Comparison of ENCODE assay signal across 18 cellular contexts in the genomic region with DNA sequence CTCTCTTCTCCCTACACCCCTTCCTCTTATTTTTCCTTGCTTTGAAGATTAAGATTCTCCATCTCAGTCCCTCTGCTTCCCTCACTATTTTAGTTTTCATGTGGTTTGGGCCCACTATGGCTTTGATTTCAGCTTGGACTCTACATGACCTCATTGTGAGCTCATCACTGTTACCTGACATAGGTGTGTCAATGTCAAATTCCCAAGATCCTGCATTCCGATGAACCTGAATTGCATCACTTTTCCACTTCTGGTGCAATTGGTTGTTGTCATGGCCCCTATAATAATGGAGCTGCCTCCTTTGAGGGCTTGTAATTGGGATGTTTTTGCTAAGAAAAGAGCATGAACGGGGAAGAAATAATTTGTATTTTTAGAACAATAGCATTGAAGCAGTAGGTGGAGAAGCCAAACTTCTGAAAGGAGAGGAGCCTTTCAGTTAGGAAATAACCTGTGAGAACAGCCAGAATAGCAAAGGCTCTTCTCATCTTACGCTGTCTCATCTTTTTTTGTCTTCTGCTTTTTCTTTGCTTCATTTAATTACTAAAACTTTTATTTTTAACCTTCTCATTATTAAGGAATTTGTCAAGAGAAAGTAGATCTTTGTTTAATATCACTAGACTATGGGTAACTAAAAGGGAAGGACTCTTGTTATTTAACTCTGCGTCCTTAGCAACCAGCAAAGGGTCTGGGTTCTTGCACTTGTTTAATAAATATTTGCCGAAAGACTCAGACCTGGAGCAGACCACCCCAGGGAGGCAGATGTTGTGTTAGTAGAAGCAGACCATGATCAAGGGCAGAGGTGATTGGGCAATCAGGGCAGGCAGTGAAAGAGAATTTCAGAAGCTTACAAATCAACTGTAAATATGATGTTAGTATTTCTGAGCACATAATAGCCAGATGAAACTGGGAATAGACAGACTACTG.
DNase-seq lines count a peak whose midpoint lies in the region; ATAC-seq and TF ChIP-seq lines count a peak whose summit lies in the region.
"Had no signal": no experiment of that assay in that cellular context is flagged by ENCODE, and none has a peak within 500 bp of the region (broad histone marks: within the 10 kb centered on the region; RNA-seq: fewer than 3 reads in every experiment).

No MANE protein-coding gene starts in this region.

- H3K4me3 Mint-ChIP-seq in type B pancreatic cell = no peak overlapping the region
- H3K4me3 Mint-ChIP-seq: activated CD8-positive, alpha-beta T cell treated with anti-CD3 and anti-CD28 coated beads, Interleukin-2, amount 10 ng/mL, durations not matched to agents 7 days and 5 days; activated naive CD8-positive, alpha-beta T cell treated with anti-CD3 and anti-CD28 coated beads, Interleukin-2, amount 10 ng/mL, durations not matched to agents 7 days and 5 days; CD14-positive monocyte; naive B cell had no signal

- CTCF ChIA-PET in PC-3 (lab: Charles Lee) = no interaction called here

- H3K4me3 ChIP-seq in PC-3 (ENCODE audit: low read length) = no peak overlapping the region
- no peak overlapping the region for H3K4me3 ChIP-seq in choroid plexus epithelial cell (ENCODE audit: low read depth, low read length)
- no peak overlapping the region for H3K4me3 ChIP-seq in right atrium auricular region
- H3K4me3 ChIP-seq in left lung = no peak overlapping the region

- H3K79me2 ChIP-seq in PC-3 (ENCODE audit: low read length) = no peaks in the 10 kb centered on the region

- H3K36me3 ChIP-seq in PC-3 (ENCODE audit: low read depth, low read length) (no peaks in the 10 kb centered on the region), right atrium auricular region (no peaks in the 10 kb centered on the region), left lung (no peaks in the 10 kb centered on the region)

- no peaks in the 10 kb centered on the region for H3K9me3 Mint-ChIP-seq in type B pancreatic cell
- H3K9me3 Mint-ChIP-seq: activated naive CD8-positive, alpha-beta T cell treated with anti-CD3 and anti-CD28 coated beads, Interleukin-2, amount 10 ng/mL, durations not matched to agents 7 days and 5 days; CD14-positive monocyte; naive B cell had no signal

- H3K27me3 Mint-ChIP-seq in type B pancreatic cell = no peaks in the 10 kb centered on the region

- no peaks in the 10 kb centered on the region for H3K36me3 Mint-ChIP-seq in type B pancreatic cell
- H3K36me3 Mint-ChIP-seq: activated naive CD8-positive, alpha-beta T cell treated with anti-CD3 and anti-CD28 coated beads, Interleukin-2, amount 10 ng/mL, durations not matched to agents 7 days and 5 days; CD14-positive monocyte; naive B cell had no signal

- H3K4me1 ChIP-seq in PC-3 (ENCODE audit: insufficient read depth, low read length) (no peaks in the 10 kb centered on the region), right atrium auricular region (no peaks in the 10 kb centered on the region), left lung (no peaks in the 10 kb centered on the region)

- H3K4me1 Mint-ChIP-seq in type B pancreatic cell (ENCODE audit: unreplicated experiment) = no peaks in the 10 kb centered on the region
- H3K4me1 Mint-ChIP-seq: activated naive CD8-positive, alpha-beta T cell treated with anti-CD3 and anti-CD28 coated beads, Interleukin-2, amount 10 ng/mL, durations not matched to agents 7 days and 5 days; CD14-positive monocyte; naive B cell had no signal

- no peak overlapping the region for H3K9ac ChIP-seq in PC-3 (ENCODE audit: low read length)

- BruUV-seq in PC-3 (replicated peaks; lab: Mats Ljungman, UMichigan) = no TSS peak

- H4K20me1 ChIP-seq in PC-3 (ENCODE audit: low read length) = no peaks in the 10 kb centered on the region

- no peak overlapping the region for H2AFZ ChIP-seq in PC-3 (ENCODE audit: low read length)

- H3K9me3 ChIP-seq in PC-3 (ENCODE audit: low read length) = no peaks in the 10 kb centered on the region
- H3K9me3 ChIP-seq in right atrium auricular region = no peaks in the 10 kb centered on the region
- no peaks in the 10 kb centered on the region for H3K9me3 ChIP-seq in left lung

- no peaks in the 10 kb centered on the region for H3F3A ChIP-seq in PC-3 (ENCODE audit: low read length, unreplicated experiment)

- DNase-seq in PC-3 (peak; percentile 7), choroid plexus epithelial cell (ENCODE audit: low read depth) (peak; percentile 77), kidney glomerular epithelial cell (lab: John Stamatoyannopoulos, UW) (peak; percentile 57), type B pancreatic cell (ENCODE audit: extremely low spot score, unreplicated experiment) (no peak), right atrium auricular region (ENCODE audit: low spot score) (no peak), left lung (no peak), NCI-H2227 treated with DMSO at 0.1 percent for 48 hours (lab: John Stamatoyannopoulos, UW) (no peak)
- DNase-seq: activated CD8-positive, alpha-beta T cell treated with anti-CD3 and anti-CD28 coated beads, Interleukin-2, amount 10 ng/mL, durations not matched to agents 7 days and 5 days; activated naive CD8-positive, alpha-beta T cell treated with anti-CD3 and anti-CD28 coated beads, Interleukin-2, amount 10 ng/mL, durations not matched to agents 7 days and 5 days; DND-41; hippocampal formation; left ventricle myocardium superior; naive B cell; NCI-H1436; NCI-H446 had no signal

- no peak overlapping the region for H3K27ac ChIP-seq in PC-3 (ENCODE audit: low read length)
- no peak overlapping the region for H3K27ac ChIP-seq in right atrium auricular region
- no peak overlapping the region for H3K27ac ChIP-seq in left lung
- H3K27ac ChIP-seq: epithelial cell of prostate, HL-60 had no signal

- intact Hi-C loops in PC-3 (cut with micrococcal nuclease) (no loop called here), left lung (cut with DNase I) (no loop called here)

- no peaks in the 10 kb centered on the region for H3K9me2 ChIP-seq in PC-3 (replicated peaks; ENCODE audit: low read length)

- ATAC-seq in PC-3 (no peak), left lung (no peak)
- ATAC-seq: activated CD8-positive, alpha-beta T cell treated with anti-CD3 and anti-CD28 coated beads, Interleukin-2, amount 10 ng/mL, durations not matched to agents 7 days and 5 days; left ventricle myocardium superior had no signal

- H3K27me3 ChIP-seq in PC-3 (ENCODE audit: low read length) = no peaks in the 10 kb centered on the region
- H3K27me3 ChIP-seq in right atrium auricular region = no peaks in the 10 kb centered on the region
- no peaks in the 10 kb centered on the region for H3K27me3 ChIP-seq in left lung

- TF ChIP-seq CTCF in PC-3 (conservative IDR thresholded peaks at IDR 0.05; ENCODE audit: low read depth, low read length) (no peak), choroid plexus epithelial cell (conservative IDR thresholded peaks at IDR 0.05; ENCODE audit: low read depth, low read length) (no peak), type B pancreatic cell (conservative IDR thresholded peaks at IDR 0.05) (no peak), right atrium auricular region (IDR thresholded peaks at IDR 0.05) (no peak), left lung (IDR thresholded peaks at IDR 0.05) (no peak)

- no peak overlapping the region for H3K4me2 ChIP-seq in PC-3 (ENCODE audit: low read length)

- POLR2A ChIA-PET in PC-3 (lab: Charles Lee; ENCODE audit: unreplicated experiment) = no interaction called here

- H3K27ac Mint-ChIP-seq in type B pancreatic cell = peak overlapping the region; percentile 32
- H3K27ac Mint-ChIP-seq: activated CD8-positive, alpha-beta T cell treated with anti-CD3 and anti-CD28 coated beads, Interleukin-2, amount 10 ng/mL, durations not matched to agents 7 days and 5 days; activated naive CD8-positive, alpha-beta T cell treated with anti-CD3 and anti-CD28 coated beads, Interleukin-2, amount 10 ng/mL, durations not matched to agents 7 days and 5 days; CD14-positive monocyte; naive B cell had no signal

Comparison
In these comparisons a context has a peak if more than half of its experiments do, and no peak if none do; other contexts are left out.
1. DNase-seq: peak in PC-3 (single experiment), choroid plexus epithelial cell (single experiment) and kidney glomerular epithelial cell (single experiment); none in type B pancreatic cell (single experiment), right atrium auricular region (single experiment), left lung (0 of 2) and NCI-H2227 treated with DMSO at 0.1 percent for 48 hours (single experiment).